In the genomic region with DNA sequence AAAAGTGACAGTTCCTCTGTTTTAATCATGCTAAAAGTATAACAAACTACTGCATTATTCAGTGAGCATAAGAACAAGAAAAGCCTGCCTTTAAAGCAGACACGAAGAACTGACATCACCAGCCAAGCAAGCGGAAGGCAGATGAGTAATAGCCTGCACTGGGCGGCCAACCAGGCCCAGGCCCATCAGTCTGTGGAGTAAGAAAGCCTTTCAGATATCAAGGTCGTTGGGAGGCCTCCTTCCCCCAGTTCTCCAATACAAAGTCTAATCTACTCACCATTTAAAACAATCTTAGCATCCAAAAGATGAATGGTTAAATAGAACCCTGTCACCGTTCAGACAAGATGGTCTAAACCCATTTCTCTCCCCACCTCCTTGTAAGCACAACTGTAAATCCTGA, we compare ENCODE assay signal across 9 cellular contexts.
DNase-seq lines count a peak whose midpoint lies in the region; ATAC-seq and TF ChIP-seq lines count a peak whose summit lies in the region.
"Had no signal": no experiment of that assay in that cellular context is flagged by ENCODE, and none has a peak within 500 bp of the region (broad histone marks: within the 10 kb centered on the region; RNA-seq: fewer than 3 reads in every experiment).

No MANE protein-coding gene starts in this region.

- no peaks in the 10 kb centered on the region for H3K9me3 Mint-ChIP-seq in activated T-helper 1 cell treated with anti-CD3 and anti-CD28 coated beads, Interleukin-12 subunit alpha, Interleukin-12 subunit beta, Interleukin-2, Interleukin-4 antibody, amounts not matched to agents 30 ng/mL and 10 ng/mL and 1 ng/mL, durations not matched to agents 14 hours and 24 hours and 36 hours
- H3K9me3 Mint-ChIP-seq: CD4-positive, CD25-positive, alpha-beta regulatory T cell had no signal

- TF ChIP-seq CTCF in 22Rv1 (IDR thresholded peaks at IDR 0.05), result no peak

- intact Hi-C loops in activated T-helper 1 cell treated with anti-CD3 and anti-CD28 coated beads, Interleukin-12 subunit alpha, Interleukin-12 subunit beta, Interleukin-2, Interleukin-4 antibody, amounts not matched to agents 30 ng/mL and 10 ng/mL and 1 ng/mL, durations not matched to agents 14 hours and 24 hours and 36 hours (cut with micrococcal nuclease), result no loop called here

- H3K36me3 Mint-ChIP-seq in activated T-helper 1 cell treated with anti-CD3 and anti-CD28 coated beads, Interleukin-12 subunit alpha, Interleukin-12 subunit beta, Interleukin-2, Interleukin-4 antibody, amounts not matched to agents 30 ng/mL and 10 ng/mL and 1 ng/mL, durations not matched to agents 14 hours and 24 hours and 36 hours (ENCODE audit: low read depth), result no peaks in the 10 kb centered on the region
- H3K36me3 Mint-ChIP-seq: CD4-positive, CD25-positive, alpha-beta regulatory T cell had no signal

- no peak overlapping the region for H3K4me3 ChIP-seq in skin epidermis

- peak; percentile 71 for ATAC-seq in HG02759 (IDR thresholded peaks at IDR 0.05; ENCODE audit: unreplicated experiment)

- peaks cover 1% of the 10 kb centered on the region for H3K27me3 Mint-ChIP-seq in activated T-helper 1 cell treated with anti-CD3 and anti-CD28 coated beads, Interleukin-12 subunit alpha, Interleukin-12 subunit beta, Interleukin-2, Interleukin-4 antibody, amounts not matched to agents 30 ng/mL and 10 ng/mL and 1 ng/mL, durations not matched to agents 14 hours and 24 hours and 36 hours (ENCODE audit: insufficient read depth)
- H3K27me3 Mint-ChIP-seq: CD4-positive, CD25-positive, alpha-beta regulatory T cell had no signal

- DNase-seq in anterior cingulate cortex (lab: John Stamatoyannopoulos, UW) (peak in 44 of 58 donors; percentile 7 to 79 (median 38)), hypothalamus (lab: John Stamatoyannopoulos, UW) (peak in 31 of 51 donors; percentile 7 to 84 (median 44)), NCI-H1105 treated with DMSO at 0.1 percent for 48 hours (lab: John Stamatoyannopoulos, UW) (no peak), NCI-H748 (lab: John Stamatoyannopoulos, UW; ENCODE audit: unreplicated experiment) (no peak)
- no peak for DNase-seq in activated T-helper 1 cell treated with anti-CD3 and anti-CD28 coated beads, Interleukin-12 subunit alpha, Interleukin-12 subunit beta, Interleukin-2, Interleukin-4 antibody, amounts not matched to agents 30 ng/mL and 10 ng/mL and 1 ng/mL, durations not matched to agents 14 hours and 24 hours and 36 hours (ENCODE audit: low spot score)
- DNase-seq: CD4-positive, CD25-positive, alpha-beta regulatory T cell had no signal

- H3K4me1 Mint-ChIP-seq in activated T-helper 1 cell treated with anti-CD3 and anti-CD28 coated beads, Interleukin-12 subunit alpha, Interleukin-12 subunit beta, Interleukin-2, Interleukin-4 antibody, amounts not matched to agents 30 ng/mL and 10 ng/mL and 1 ng/mL, durations not matched to agents 14 hours and 24 hours and 36 hours (ENCODE audit: low read depth), result no peaks in the 10 kb centered on the region

- 0 out of 2 replicates have a peak overlapping the region, but pooled peaks have one; percentile 10 for H3K27ac ChIP-seq in 22Rv1
- peak overlapping the region in 20 of 21 experiments; percentile 12 to 89 (median 76) for H3K27ac ChIP-seq in skin epidermis

- H3K27ac Mint-ChIP-seq in activated T-helper 1 cell treated with anti-CD3 and anti-CD28 coated beads, Interleukin-12 subunit alpha, Interleukin-12 subunit beta, Interleukin-2, Interleukin-4 antibody, amounts not matched to agents 30 ng/mL and 10 ng/mL and 1 ng/mL, durations not matched to agents 14 hours and 24 hours and 36 hours, result no peak overlapping the region

- H3K4me3 Mint-ChIP-seq in activated T-helper 1 cell treated with anti-CD3 and anti-CD28 coated beads, Interleukin-12 subunit alpha, Interleukin-12 subunit beta, Interleukin-2, Interleukin-4 antibody, amounts not matched to agents 30 ng/mL and 10 ng/mL and 1 ng/mL, durations not matched to agents 14 hours and 24 hours and 36 hours, result no peak overlapping the region
- H3K4me3 Mint-ChIP-seq: CD4-positive, CD25-positive, alpha-beta regulatory T cell had no signal

Comparison
In these comparisons a context has a peak if more than half of its experiments do, and no peak if none do; other contexts are left out.
1. DNase-seq: peak in anterior cingulate cortex (44 of 58) and hypothalamus (31 of 51); none in NCI-H1105 treated with DMSO at 0.1 percent for 48 hours (single experiment), activated T-helper 1 cell treated with anti-CD3 and anti-CD28 coated beads, Interleukin-12 subunit alpha, Interleukin-12 subunit beta, Interleukin-2, Interleukin-4 antibody, amounts not matched to agents 30 ng/mL and 10 ng/mL and 1 ng/mL, durations not matched to agents 14 hours and 24 hours and 36 hours (single experiment) and NCI-H748 (single experiment).